Comparison of ENCODE assay signal across 1 cellular context in genomic region chr9:127419306-127419705, GRCh38.
TF ChIP-seq lines count a peak whose summit lies in the region.

No MANE protein-coding gene starts in this region.

TF ChIP-seq in A549, 52 proteins besides CTCF, POLR2A, EP300 and RAD21 (continued from another document):
- TF ChIP-seq RFX5 (IDR thresholded peaks at IDR 0.05), result no peak
- no peak for TF ChIP-seq SMC3 (IDR thresholded peaks at IDR 0.05)
- no peak for TF ChIP-seq HOXA7 (CRISPR knock-in tag; IDR thresholded peaks at IDR 0.05)
- no peak for TF ChIP-seq HES2 (IDR thresholded peaks at IDR 0.05)
- TF ChIP-seq ESRRA (IDR thresholded peaks at IDR 0.05; ENCODE audit: borderline replicate concordance, low read length), result no peak
- TF ChIP-seq ZC3H11A (IDR thresholded peaks at IDR 0.05), result no peak
- TF ChIP-seq EHMT2 (IDR thresholded peaks at IDR 0.05; ENCODE audit: low read depth), result no peak
- TF ChIP-seq TFCP2L1 (CRISPR knock-in tag; IDR thresholded peaks at IDR 0.05), result no peak
- no peak for TF ChIP-seq MYC (IDR thresholded peaks at IDR 0.05; ENCODE audit: borderline replicate concordance, low read length)
- no peak for TF ChIP-seq NPAS2 (CRISPR knock-in tag; IDR thresholded peaks at IDR 0.05; ENCODE audit: borderline replicate concordance)
- TF ChIP-seq MAX (IDR thresholded peaks at IDR 0.05), result no peak
- TF ChIP-seq JUN (IDR thresholded peaks at IDR 0.05), result no peak
- no peak for TF ChIP-seq FOSL2 (IDR thresholded peaks at IDR 0.05)
- TF ChIP-seq FOSL2 (CRISPR knock-in tag; IDR thresholded peaks at IDR 0.05), result no peak
- no peak for TF ChIP-seq CHD2 (IDR thresholded peaks at IDR 0.05; ENCODE audit: low read length, partially characterized antibody)
- no peak for TF ChIP-seq CEBPB (IDR thresholded peaks at IDR 0.05)
- TF ChIP-seq KDM1A (IDR thresholded peaks at IDR 0.05; ENCODE audit: low read depth), result no peak
- no peak for TF ChIP-seq ZNF302 (CRISPR knock-in tag; IDR thresholded peaks at IDR 0.05)
- TF ChIP-seq ZFP36 (IDR thresholded peaks at IDR 0.05; ENCODE audit: borderline replicate concordance, partially characterized antibody), result no peak
